Comparison of ENCODE assay signal across 5 cellular contexts in genomic region chr14:50425105-50425504, GRCh38.
"Had no signal": no experiment of that assay in that cellular context is flagged by ENCODE, and none has a peak within 500 bp of the region (broad histone marks: within the 10 kb centered on the region; RNA-seq: fewer than 3 reads in every experiment).

No MANE protein-coding gene starts in this region.

- H3K4me3 ChIP-seq: GM23338, K562 had no signal

- ATAC-seq: GM23338, K562 had no signal

- H2AFZ ChIP-seq: GM23338 had no signal

- DNase-seq: H9, HCEC 1CT, KG1 had no signal

- H3K4me2 ChIP-seq: GM23338 had no signal
